ENCODE assay signal across 8 cellular contexts in genomic region chr18:35241523-35241804, GRCh38. TPM values are rescaled to one million over a fixed set of nuclear protein-coding genes. Genes with fewer than 3 reads are reported as not detected.
DNase-seq lines count a peak whose midpoint lies in the region; ATAC-seq and TF ChIP-seq lines count a peak whose summit lies in the region.

No MANE protein-coding gene starts in this region.

- intact Hi-C loops in heart right ventricle (cut with DNase I) = loop anchor here in 5 of 10 donors (1.0 to 10.0 kb wide), 5 partner anchors 25 to 237 kb away; partner anchors contain the start of gene ZNF24 (in 2 of the 5)
- intact Hi-C loops in left ventricle myocardium superior (cut with micrococcal nuclease) = no loop called here
- intact Hi-C loops in lower leg skin (cut with DNase I; ENCODE audit: low total_unique reads) = loop anchor here (10.0 kb wide), 1 partner anchor 103 kb away; the partner anchor contains the start of gene ZNF24

- H3K27ac ChIP-seq in heart right ventricle (peak overlapping the region; percentile 93 to 99 (median 98)), adipose tissue (ENCODE audit: low read depth, low read length) (peak overlapping the region; percentile 66), urinary bladder (ENCODE audit: low read depth) (peak overlapping the region; percentile 99)

- H3K4me3 ChIP-seq in heart right ventricle = peak overlapping the region; percentile 54 to 92 (median 74)
- H3K4me3 ChIP-seq in lower leg skin (ENCODE audit: low read depth, poor library complexity, severe bottlenecking) = peak overlapping the region; percentile 87
- H3K4me3 ChIP-seq in urinary bladder (ENCODE audit: low read depth, low read length) = peak overlapping the region; percentile 76

- ATAC-seq in heart right ventricle = no peak
- no peak for ATAC-seq in left ventricle myocardium superior
- no peak for ATAC-seq in GM19463 (IDR thresholded peaks at IDR 0.05; ENCODE audit: unreplicated experiment)

- H3K4me1 ChIP-seq in heart right ventricle (peaks cover 0 to 21% (median 13%) of the 10 kb centered on the region in 9 donors), urinary bladder (ENCODE audit: insufficient read depth) (no peaks in the 10 kb centered on the region)

- H3K36me3 ChIP-seq in heart right ventricle (peaks cover 0 to 43% (median 41%) of the 10 kb centered on the region in 9 donors), urinary bladder (ENCODE audit: insufficient read depth) (peaks cover 7% of the 10 kb centered on the region)

- TF ChIP-seq CTCF in heart right ventricle (IDR thresholded peaks at IDR 0.05) (no peak), lower leg skin (IDR thresholded peaks at IDR 0.05) (no peak)

- no peaks in the 10 kb centered on the region for H3K27me3 ChIP-seq in heart right ventricle

- peaks cover 0 to 24% (median 0%) of the 10 kb centered on the region in 11 donors for H3K9me3 ChIP-seq in heart right ventricle

- DNase-seq in heart right ventricle (no peak), left ventricle myocardium superior (no peak), lower leg skin (ENCODE audit: low spot score in 2 of 2) (no peak), amniotic stem cell (lab: John Stamatoyannopoulos, UW) (no peak)
- no peak for DNase-seq in activated CD4-positive, CD25-positive, alpha-beta regulatory T cell treated with anti-CD3 and anti-CD28 coated beads, Interleukin-2, amount 50 U/mL, for 72 hours

- WGBS in heart right ventricle, 2 donors = 0% methylated on average over 3 of the region's 3 CpGs
- 0 to 2% (median 1%) methylated on average over 3 of the region's 3 CpGs for WGBS in adipose tissue, 3 donors
- 1 to 2% methylated on average over 3 of the region's 3 CpGs for WGBS in lower leg skin, 2 donors
- WGBS in urinary bladder = under 1% methylated on average over 3 of the region's 3 CpGs

- no peak for TF ChIP-seq POLR2A in lower leg skin (IDR thresholded peaks at IDR 0.05)

RNA-seq across cellular contexts. Expression of gene ZNF397, which starts 0.6 kb away (rescaled TPM):
- total RNA-seq in heart right ventricle (10 to 100 TPM; 12.7 to 18.6 (median 14.6) TPM), left ventricle myocardium superior (15.9 TPM), lower leg skin (10 to 100 TPM; 13.2 to 26.9 (median 19.5) TPM), urinary bladder (39.7 TPM)
- polyA plus RNA-seq in heart right ventricle (10 to 100 TPM in 1 of 2 donors, 1 to 10 TPM in 1; 7.6 to 12.1 TPM), adipose tissue (10 to 100 TPM in 1 of 3 donors, 1 to 10 TPM in 2; 6.9 to 16.0 (median 9.5) TPM), urinary bladder (16.7 TPM)

RNA-seq across cellular contexts. Expression of gene ZSCAN30, which starts 48.6 kb away (rescaled TPM):
- total RNA-seq in heart right ventricle = 10 to 100 TPM; 11.6 to 16.4 (median 14.2) TPM
- polyA plus RNA-seq in heart right ventricle = 10 to 100 TPM in 1 of 2 donors, 1 to 10 TPM in 1; 3.8 to 31.5 TPM
- 13.2 TPM for total RNA-seq in left ventricle myocardium superior
- 10 to 100 TPM in 1 of 3 donors, 1 to 10 TPM in 2; 4.1 to 10.3 (median 6.2) TPM for polyA plus RNA-seq in adipose tissue
- total RNA-seq in lower leg skin = 10 to 100 TPM in 1 of 4 donors, 1 to 10 TPM in 3; 5.5 to 18.1 (median 8.0) TPM
- 23.2 TPM for total RNA-seq in urinary bladder
- 9.1 TPM for polyA plus RNA-seq in urinary bladder
